8 cellular contexts compared by ENCODE assay signal in genomic region chr17:47188799-47189731, GRCh38. TPM values are rescaled to one million over a fixed set of nuclear protein-coding genes. Genes with fewer than 3 reads are reported as not detected.
A peak's percentile ranks its signal among the peaks of the same experiment; 100 is the strongest.
DNase-seq lines count a peak whose midpoint lies in the region; ATAC-seq, FAIRE-seq and TF ChIP-seq lines count a peak whose summit lies in the region.

CDC27 (minus strand) TSS chr17:47189295; CDS start chr17:47189172, 123 bp downstream.

- peak within 1 kb of the TSS; percentile 90 for H2BK120ac ChIP-seq in trophoblast cell (ENCODE audit: insufficient read depth, low read length, poor library complexity)

- peaks cover 13% of the 10 kb centered on the region for H3K79me2 ChIP-seq in trophoblast cell (ENCODE audit: control insufficient read depth, insufficient read depth, low read length, poor library complexity)

- H2AK5ac ChIP-seq in trophoblast cell (ENCODE audit: low read length), result peak within 1 kb of the TSS; percentile 87

- TF ChIP-seq EP300 in transverse colon (IDR thresholded peaks at IDR 0.05; ENCODE audit: low read depth), result no peak

- H3K23ac ChIP-seq in trophoblast cell (ENCODE audit: low read length), result peak within 1 kb of the TSS; percentile 87

- peak; percentile 89 for ATAC-seq in HG02852 (IDR thresholded peaks at IDR 0.05; ENCODE audit: unreplicated experiment)

- H3K18ac ChIP-seq in trophoblast cell (ENCODE audit: low read length), result peak within 1 kb of the TSS; percentile 97

- H2BK5ac ChIP-seq in trophoblast cell (ENCODE audit: low read depth, low read length, poor library complexity), result peak within 1 kb of the TSS; percentile 82

- H4K91ac ChIP-seq in trophoblast cell (ENCODE audit: low read depth, low read length), result peak within 1 kb of the TSS; percentile 92

- H3K4me3 ChIP-seq in adrenal gland (peak within 1 kb of the TSS; percentile 59 to 74 (median 68)), trophoblast cell (ENCODE audit: low read depth, low read length) (peak within 1 kb of the TSS; percentile 91), transverse colon (peak within 1 kb of the TSS; percentile 65 to 85 (median 66))

- peaks cover 6% of the 10 kb centered on the region for H3K79me1 ChIP-seq in trophoblast cell (ENCODE audit: low read length)

- no peak within 1 kb of the TSS for H2BK12ac ChIP-seq in trophoblast cell (ENCODE audit: low read length)

- H3K4me1 ChIP-seq in adrenal gland (replicated peaks in 1 of 2), result peaks cover 19 to 39% of the 10 kb centered on the region in 2 donors
- H3K4me1 ChIP-seq in trophoblast cell (ENCODE audit: control insufficient read depth in 1 of 2, insufficient read depth in 2 of 2, low read length in 2 of 2), result no peaks in the 10 kb centered on the region
- H3K4me1 ChIP-seq in transverse colon, result peaks cover 8 to 39% (median 33%) of the 10 kb centered on the region in 4 donors

- WGBS in adrenal gland, 4 donors, result 0 to 2% (median 1%) methylated on average over 25 to 66 of the region's 66 CpGs
- WGBS in trophoblast cell (ENCODE audit: extremely low coverage, insufficient coverage, insufficient read length), result no CpG with 5 or more reads among the region's 66 CpGs
- 0% methylated on average over 5 to 66 of the region's 66 CpGs for WGBS in transverse colon (ENCODE audit: low coverage in 1 of 2), 2 donors

- peak; percentile 83 for DNase-seq in GM12892 (ENCODE audit: insufficient read length)
- DNase-seq in NCI-H146 (lab: John Stamatoyannopoulos, UW), result peak; percentile 98
- DNase-seq in T-helper 1 cell, result peak; percentile 97 to 100 (median 99)
- DNase-seq in adrenal gland, result peak; percentile 98 to 100 (median 100)
- peak; percentile 99 for DNase-seq in cardiac septum (ENCODE audit: low spot score)
- DNase-seq in trophoblast cell, result peak; percentile 99 to 100
- DNase-seq in transverse colon, result peak; percentile 100

- peak within 1 kb of the TSS; percentile 99 for H4K12ac ChIP-seq in trophoblast cell (ENCODE audit: low read depth, low read length)

- H3K27ac ChIP-seq in adrenal gland (peak within 1 kb of the TSS; percentile 92 to 97 (median 94)), trophoblast cell (ENCODE audit: low read depth, low read length) (peak within 1 kb of the TSS; percentile 82), transverse colon (peak within 1 kb of the TSS; percentile 90 to 98 (median 95))

- peak within 1 kb of the TSS; percentile 92 for H4K8ac ChIP-seq in trophoblast cell (ENCODE audit: low read depth, low read length)

- peak; percentile 99 for FAIRE-seq in GM12892 (lab: Jason Lieb, UNC)

- TF ChIP-seq CTCF in adrenal gland (IDR thresholded peaks at IDR 0.05) (no peak), transverse colon (IDR thresholded peaks at IDR 0.05) (peak in 1 of 5 experiments; percentile 7)

- in situ Hi-C loops in transverse colon (cut with MboI; ENCODE audit: low pct_ligation_motif_present in 1 of 4, low pct_unique_long_range_greater_than_20kb in 1 of 4, low sequenced_read_pairs in 3 of 4), result no loop called here

- H3K4ac ChIP-seq in trophoblast cell (ENCODE audit: low read depth, low read length), result peak within 1 kb of the TSS; percentile 88

- H2AFZ ChIP-seq in trophoblast cell (ENCODE audit: insufficient read depth, low read length, poor library complexity), result peak within 1 kb of the TSS; percentile 99

- H3K36me3 ChIP-seq in adrenal gland (replicated peaks in 1 of 2) (no peaks in the 10 kb centered on the region), trophoblast cell (ENCODE audit: control insufficient read depth in 1 of 2, insufficient read depth in 2 of 2, low read length in 2 of 2) (no peaks in the 10 kb centered on the region), transverse colon (no peaks in the 10 kb centered on the region)

- H3K4me2 ChIP-seq in trophoblast cell (ENCODE audit: low read length), result peak within 1 kb of the TSS; percentile 85

- H3K14ac ChIP-seq in trophoblast cell (ENCODE audit: low read length), result peak within 1 kb of the TSS; percentile 98

- H3K9ac ChIP-seq in trophoblast cell (ENCODE audit: low read length), result peak within 1 kb of the TSS; percentile 94

- H3K27me3 ChIP-seq in adrenal gland, result no peaks in the 10 kb centered on the region
- H3K27me3 ChIP-seq in trophoblast cell (ENCODE audit: insufficient read depth, low read length), result no peaks in the 10 kb centered on the region
- H3K27me3 ChIP-seq in transverse colon, result no peaks in the 10 kb centered on the region

- H3K9me3 ChIP-seq in adrenal gland (replicated peaks in 1 of 3) (no peaks in the 10 kb centered on the region), trophoblast cell (ENCODE audit: insufficient read depth, low read depth, low read length) (no peaks in the 10 kb centered on the region), transverse colon (no peaks in the 10 kb centered on the region)

- intact Hi-C loops in adrenal gland (cut with DNase I), result no loop called here
- intact Hi-C loops in cardiac septum (cut with DNase I), result loop anchor here (5.0 kb wide), 1 partner anchor 33 kb away; no protein-coding TSS in a partner anchor
- intact Hi-C loops in transverse colon (cut with DNase I; ENCODE audit: low total_unique reads), result no loop called here

- TF ChIP-seq POLR2A in GM12892 (IDR thresholded peaks at IDR 0.05; ENCODE audit: low read depth, low read length) (peak; percentile 61), adrenal gland (IDR thresholded peaks at IDR 0.05) (peak; percentile 60 to 81), transverse colon (IDR thresholded peaks at IDR 0.05) (peak; percentile 64)

RNA-seq across cellular contexts. Expression of gene CDC27, which starts in this region (rescaled TPM):
- polyA plus RNA-seq in GM12892 (2012; ENCODE audit: missing spikeins), result 50.7 TPM
- total RNA-seq in adrenal gland (100 to 1,000 TPM in 2 of 8 donors, 10 to 100 TPM in 6; 33.9 to 153 (median 75.9) TPM), cardiac septum (81.2 TPM), transverse colon (10 to 100 TPM; 37.5 to 63.9 (median 40.6) TPM)
- 10 to 100 TPM; 13.5 to 74.0 (median 21.1) TPM for polyA plus RNA-seq in adrenal gland
- 46.2 and 48.6 TPM in 2 replicates for polyA plus RNA-seq in trophoblast cell (2013)

Comparison
In these comparisons a context has a peak if more than half of its experiments do, and no peak if none do; other contexts are left out.
1. Peak in every context shown above with its lines: DNase-seq, ATAC-seq, H3K4me3 ChIP-seq and H3K27ac ChIP-seq.